In the genomic region with DNA sequence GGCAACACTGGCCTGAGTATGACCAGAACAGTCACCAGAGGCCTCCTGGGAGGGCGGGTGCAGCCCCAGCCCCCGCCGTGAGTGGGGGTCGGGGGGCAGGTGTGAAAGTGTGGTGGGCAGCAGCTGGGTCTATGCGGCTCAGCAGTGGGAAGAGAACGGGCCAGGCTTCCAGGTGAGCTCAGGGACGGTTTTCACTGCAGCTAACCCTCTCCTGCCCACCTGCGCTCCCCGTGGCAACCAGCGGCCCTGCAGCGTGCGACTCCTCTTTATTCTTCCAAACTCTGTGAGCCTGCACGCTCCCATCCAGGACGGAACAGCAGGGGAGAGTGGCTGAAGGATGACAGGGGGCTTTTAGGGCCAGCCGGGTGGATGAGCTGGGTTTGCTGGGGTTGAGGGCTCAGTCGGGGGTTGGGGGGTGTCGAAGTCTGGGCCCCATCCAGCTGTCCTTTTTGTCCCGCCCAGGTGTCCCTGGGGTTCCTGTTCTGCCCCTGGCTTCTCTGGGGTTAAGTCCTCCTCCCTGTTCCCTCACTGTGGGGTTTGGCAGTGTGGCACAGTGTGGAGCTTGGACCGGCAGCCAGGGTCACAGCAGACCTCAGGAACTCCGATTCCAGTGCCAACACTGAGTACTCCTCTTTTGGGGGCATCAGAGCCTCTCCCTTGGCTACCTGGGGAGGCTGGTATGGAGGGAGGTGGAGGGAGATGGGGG, we compare ENCODE assay signal across 1 cellular context.
TF ChIP-seq lines count a peak whose summit lies in the region.

No MANE protein-coding gene starts in this region.

TF ChIP-seq in GM12878, 131 proteins besides CTCF, POLR2A, EP300 and RAD21:
- no peak for TF ChIP-seq JUNB (IDR thresholded peaks at IDR 0.05)
- TF ChIP-seq EZH2 (IDR thresholded peaks at IDR 0.05; ENCODE audit: borderline replicate concordance, control insufficient read depth, low read depth, low read length), result no peak
- TF ChIP-seq MXI1 (IDR thresholded peaks at IDR 0.05; ENCODE audit: low read depth, low read length), result no peak
- TF ChIP-seq, protein P1, sequence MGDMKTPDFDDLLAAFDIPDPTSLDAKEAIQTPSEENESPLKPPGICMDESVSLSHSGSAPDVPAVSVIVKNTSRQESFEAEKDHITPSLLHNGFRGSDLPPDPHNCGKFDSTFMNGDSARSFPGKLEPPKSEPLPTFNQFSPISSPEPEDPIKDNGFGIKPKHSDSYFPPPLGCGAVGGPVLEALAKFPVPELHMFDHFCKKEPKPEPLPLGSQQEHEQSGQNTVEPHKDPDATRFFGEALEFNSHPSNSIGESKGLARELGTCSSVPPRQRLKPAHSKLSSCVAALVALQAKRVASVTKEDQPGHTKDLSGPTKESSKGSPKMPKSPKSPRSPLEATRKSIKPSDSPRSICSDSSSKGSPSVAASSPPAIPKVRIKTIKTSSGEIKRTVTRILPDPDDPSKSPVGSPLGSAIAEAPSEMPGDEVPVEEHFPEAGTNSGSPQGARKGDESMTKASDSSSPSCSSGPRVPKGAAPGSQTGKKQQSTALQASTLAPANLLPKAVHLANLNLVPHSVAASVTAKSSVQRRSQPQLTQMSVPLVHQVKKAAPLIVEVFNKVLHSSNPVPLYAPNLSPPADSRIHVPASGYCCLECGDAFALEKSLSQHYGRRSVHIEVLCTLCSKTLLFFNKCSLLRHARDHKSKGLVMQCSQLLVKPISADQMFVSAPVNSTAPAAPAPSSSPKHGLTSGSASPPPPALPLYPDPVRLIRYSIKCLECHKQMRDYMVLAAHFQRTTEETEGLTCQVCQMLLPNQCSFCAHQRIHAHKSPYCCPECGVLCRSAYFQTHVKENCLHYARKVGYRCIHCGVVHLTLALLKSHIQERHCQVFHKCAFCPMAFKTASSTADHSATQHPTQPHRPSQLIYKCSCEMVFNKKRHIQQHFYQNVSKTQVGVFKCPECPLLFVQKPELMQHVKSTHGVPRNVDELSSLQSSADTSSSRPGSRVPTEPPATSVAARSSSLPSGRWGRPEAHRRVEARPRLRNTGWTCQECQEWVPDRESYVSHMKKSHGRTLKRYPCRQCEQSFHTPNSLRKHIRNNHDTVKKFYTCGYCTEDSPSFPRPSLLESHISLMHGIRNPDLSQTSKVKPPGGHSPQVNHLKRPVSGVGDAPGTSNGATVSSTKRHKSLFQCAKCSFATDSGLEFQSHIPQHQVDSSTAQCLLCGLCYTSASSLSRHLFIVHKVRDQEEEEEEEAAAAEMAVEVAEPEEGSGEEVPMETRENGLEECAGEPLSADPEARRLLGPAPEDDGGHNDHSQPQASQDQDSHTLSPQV (IDR thresholded peaks at IDR 0.05), result no peak
